20 cellular contexts compared by ENCODE assay signal in the genomic region with DNA sequence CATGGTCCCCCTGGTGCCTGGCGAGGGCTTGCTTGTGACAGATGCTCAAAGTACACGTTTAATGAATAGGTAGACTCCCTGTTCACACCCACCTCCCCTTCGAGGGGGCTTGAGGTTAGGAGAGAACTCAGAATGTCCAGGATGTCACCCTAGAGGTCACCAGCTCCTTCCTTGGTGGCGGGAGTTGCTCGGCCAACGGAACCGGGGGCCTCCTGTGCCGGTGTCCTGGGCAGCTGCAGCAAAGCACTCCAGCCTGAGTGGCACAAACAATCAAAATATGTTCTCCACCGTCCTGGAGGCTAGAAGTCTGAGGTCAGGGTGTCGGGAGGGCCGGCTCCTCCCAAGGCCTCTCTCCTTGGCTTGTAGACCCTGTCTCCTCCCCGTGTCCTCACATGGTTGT.
"Had no signal": no experiment of that assay in that cellular context is flagged by ENCODE, and none has a peak within 500 bp of the region (broad histone marks: within the 10 kb centered on the region; RNA-seq: fewer than 3 reads in every experiment).

No MANE protein-coding gene starts in this region.

- H3K79me2 ChIP-seq: hepatocyte had no signal

- H3K36me3 ChIP-seq: esophagus muscularis mucosa, gastroesophageal sphincter, heart left ventricle, left ventricle myocardium inferior, lower lobe of right lung had no signal

- DNase-seq: dermis blood vessel endothelial cell; dorsolateral prefrontal cortex; effector CD4-positive, alpha-beta T cell; effector memory CD4-positive, alpha-beta T cell; foreskin keratinocyte; heart left ventricle; immature natural killer cell; islet precursor cell; kidney glomerular epithelial cell; left colon; left ventricle myocardium inferior; lower lobe of right lung; mesenchymal stem cell; mucosa of descending colon; naive B cell had no signal

- H3K4me3 ChIP-seq: coronary artery, dorsolateral prefrontal cortex, esophagus muscularis mucosa, gastroesophageal sphincter, heart left ventricle, hepatocyte, left ventricle myocardium inferior, lower lobe of right lung, mucosa of descending colon had no signal

- H3K27me3 ChIP-seq: dorsolateral prefrontal cortex, foreskin keratinocyte, hepatocyte had no signal

- H3K4me1 ChIP-seq: foreskin keratinocyte, gastroesophageal sphincter, heart left ventricle, left ventricle myocardium inferior, lower lobe of right lung had no signal

- H3K9me3 ChIP-seq: gastroesophageal sphincter, heart left ventricle, left ventricle myocardium inferior, lower lobe of right lung, mucosa of descending colon had no signal

- H3K4me2 ChIP-seq: hepatocyte had no signal

- H2AFZ ChIP-seq: hepatocyte had no signal

- ATAC-seq: foreskin keratinocyte, gastroesophageal sphincter, heart left ventricle, left colon, left lobe of liver, lower lobe of right lung, mucosa of descending colon had no signal

- H3K27ac ChIP-seq: coronary artery, esophagus muscularis mucosa, foreskin keratinocyte, gastroesophageal sphincter, heart left ventricle, hepatocyte, left ventricle myocardium inferior, lower lobe of right lung had no signal
